Comparison of ENCODE assay signal across 13 cellular contexts in the genomic region with DNA sequence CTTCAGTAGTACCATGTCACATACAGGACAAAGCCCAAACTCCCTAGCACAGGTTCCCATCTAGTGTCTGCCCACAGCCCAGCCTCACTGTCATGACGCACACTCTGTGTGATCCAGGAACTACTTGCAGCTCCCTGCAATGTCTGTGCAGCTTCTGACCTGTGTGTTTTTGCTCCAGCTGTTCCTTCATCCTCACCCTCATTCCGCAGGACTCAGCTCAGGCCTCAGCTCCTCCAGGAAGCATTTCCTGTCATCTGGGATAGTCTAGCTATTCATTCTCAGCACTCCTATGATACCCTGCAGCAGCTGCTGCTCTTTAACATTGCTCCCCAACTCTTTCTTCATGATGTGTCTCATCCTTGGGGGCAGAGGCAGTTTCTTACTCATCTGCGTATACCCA. TPM values are rescaled to one million over a fixed set of nuclear protein-coding genes. Genes with fewer than 3 reads are reported as not detected.
DNase-seq lines count a peak whose midpoint lies in the region; TF ChIP-seq lines count a peak whose summit lies in the region.
"Had no signal": no experiment of that assay in that cellular context is flagged by ENCODE, and none has a peak within 500 bp of the region (broad histone marks: within the 10 kb centered on the region; RNA-seq: fewer than 3 reads in every experiment).

No MANE protein-coding gene starts in this region.

- H3K4me1 Mint-ChIP-seq in nephron: peaks cover 41% of the 10 kb centered on the region
- H3K4me1 Mint-ChIP-seq: activated T-helper 17 cell treated with anti-CD3 and anti-CD28 coated beads, Interleukin-2, amount 50 U/mL, for 72 hours had no signal

- peak overlapping the region; percentile 53 to 81 (median 69) for H3K27ac Mint-ChIP-seq in nephron
- H3K27ac Mint-ChIP-seq: activated T-helper 17 cell treated with anti-CD3 and anti-CD28 coated beads, Interleukin-2, amount 50 U/mL, for 72 hours; T-helper 1 cell treated with Interleukin-12 subunit alpha and Interleukin-12 subunit beta and Interleukin-4 antibody, amounts not matched to agents 30 μg/mL and 1 μg/mL, for 36 hours had no signal

- no peaks in the 10 kb centered on the region for H3K36me3 Mint-ChIP-seq in nephron (ENCODE audit: low read depth)

- DNase-seq in AG20443 (ENCODE audit: low spot score) (peak; percentile 9), RPMI7951 (ENCODE audit: low read depth) (peak; percentile 49), fibroblast of peridontal ligament (ENCODE audit: extremely low read depth) (peak; percentile 48), DMS153 treated with DMSO at 0.1 percent for 48 hours (lab: John Stamatoyannopoulos, UW; ENCODE audit: unreplicated experiment) (no peak), T-helper 2 cell (no peak), NCI-H2081 (lab: John Stamatoyannopoulos, UW) (no peak), NCI-H774 (lab: John Stamatoyannopoulos, UW) (no peak)
- DNase-seq: activated CD4-positive, alpha-beta T cell treated with anti-CD3 and anti-CD28 coated beads, Interleukin-2, amount 50 U/mL, for 4 hours; left cardiac atrium; NCI-H2029 treated with DMSO at 0.1 percent for 48 hours had no signal

- H3K9me3 Mint-ChIP-seq in nephron: no peaks in the 10 kb centered on the region
- H3K9me3 Mint-ChIP-seq: activated T-helper 17 cell treated with anti-CD3 and anti-CD28 coated beads, Interleukin-2, amount 50 U/mL, for 72 hours; T-helper 1 cell treated with Interleukin-12 subunit alpha and Interleukin-12 subunit beta and Interleukin-4 antibody, amounts not matched to agents 30 μg/mL and 1 μg/mL, for 36 hours had no signal

- TF ChIP-seq CTCF in nephron (IDR thresholded peaks at IDR 0.05; ENCODE audit: unreplicated experiment in 3 of 3): no peak

- H3K4me3 Mint-ChIP-seq in nephron: peak overlapping the region in 1 of 3 experiments; percentile 1
- H3K4me3 Mint-ChIP-seq: activated T-helper 17 cell treated with anti-CD3 and anti-CD28 coated beads, Interleukin-2, amount 50 U/mL, for 72 hours; T-helper 1 cell treated with Interleukin-12 subunit alpha and Interleukin-12 subunit beta and Interleukin-4 antibody, amounts not matched to agents 30 μg/mL and 1 μg/mL, for 36 hours had no signal

- H3K27me3 Mint-ChIP-seq in nephron (ENCODE audit: low read depth): peaks cover 3% of the 10 kb centered on the region

RNA-seq across cellular contexts. Expression of gene ENOX1, which starts 56.1 kb away (rescaled TPM):
- 1.9 and 2.6 TPM in 2 replicates for total RNA-seq in RPMI7951 (2014; rRNA removed; shearing (Covaris generic))

Comparison
In these comparisons a context has a peak if more than half of its experiments do, and no peak if none do; other contexts are left out.
1. DNase-seq: peak in AG20443 (single experiment), RPMI7951 (single experiment) and fibroblast of peridontal ligament (single experiment); none in DMS153 treated with DMSO at 0.1 percent for 48 hours (single experiment), T-helper 2 cell (0 of 5), NCI-H2081 (0 of 2) and NCI-H774 (single experiment).